In genomic region chr3:185207931-185208746, GRCh38 we compare ENCODE assay signal across 10 cellular contexts.
DNase-seq lines count a peak whose midpoint lies in the region; ATAC-seq lines count a peak whose summit lies in the region.
"Had no signal": no experiment of that assay in that cellular context is flagged by ENCODE, and none has a peak within 500 bp of the region (broad histone marks: within the 10 kb centered on the region; RNA-seq: fewer than 3 reads in every experiment).

No MANE protein-coding gene starts in this region.

- ATAC-seq in GM18511 (IDR thresholded peaks at IDR 0.05; ENCODE audit: unreplicated experiment) = peak; percentile 95
- peak; percentile 95 for ATAC-seq in GM21526 (IDR thresholded peaks at IDR 0.05; ENCODE audit: low FRiP score, unreplicated experiment)
- peak; percentile 98 for ATAC-seq in HG03520 (IDR thresholded peaks at IDR 0.05; ENCODE audit: unreplicated experiment)

- DNase-seq in fibroblast of peridontal ligament (ENCODE audit: extremely low read depth) (peak; percentile 42), SKM-1 treated with dmso at 0.1 percent for 144 hours (lab: John Stamatoyannopoulos, UW; ENCODE audit: unreplicated experiment) (no peak), middle frontal gyrus (ENCODE audit: extremely low spot score, low spot score) (no peak), COLO829 (ENCODE audit: low spot score) (no peak)
- no peak for DNase-seq in stimulated activated CD4-positive, alpha-beta T cell treated with anti-CD3 and anti-CD28 coated beads, Interleukin-12 subunit alpha, Interleukin-12 subunit beta, amount 100 ng/mL, for 4 hours
- DNase-seq: posterior cingulate gyrus, thyroid gland had no signal
